ENCODE assay signal across 8 cellular contexts in the genomic region with DNA sequence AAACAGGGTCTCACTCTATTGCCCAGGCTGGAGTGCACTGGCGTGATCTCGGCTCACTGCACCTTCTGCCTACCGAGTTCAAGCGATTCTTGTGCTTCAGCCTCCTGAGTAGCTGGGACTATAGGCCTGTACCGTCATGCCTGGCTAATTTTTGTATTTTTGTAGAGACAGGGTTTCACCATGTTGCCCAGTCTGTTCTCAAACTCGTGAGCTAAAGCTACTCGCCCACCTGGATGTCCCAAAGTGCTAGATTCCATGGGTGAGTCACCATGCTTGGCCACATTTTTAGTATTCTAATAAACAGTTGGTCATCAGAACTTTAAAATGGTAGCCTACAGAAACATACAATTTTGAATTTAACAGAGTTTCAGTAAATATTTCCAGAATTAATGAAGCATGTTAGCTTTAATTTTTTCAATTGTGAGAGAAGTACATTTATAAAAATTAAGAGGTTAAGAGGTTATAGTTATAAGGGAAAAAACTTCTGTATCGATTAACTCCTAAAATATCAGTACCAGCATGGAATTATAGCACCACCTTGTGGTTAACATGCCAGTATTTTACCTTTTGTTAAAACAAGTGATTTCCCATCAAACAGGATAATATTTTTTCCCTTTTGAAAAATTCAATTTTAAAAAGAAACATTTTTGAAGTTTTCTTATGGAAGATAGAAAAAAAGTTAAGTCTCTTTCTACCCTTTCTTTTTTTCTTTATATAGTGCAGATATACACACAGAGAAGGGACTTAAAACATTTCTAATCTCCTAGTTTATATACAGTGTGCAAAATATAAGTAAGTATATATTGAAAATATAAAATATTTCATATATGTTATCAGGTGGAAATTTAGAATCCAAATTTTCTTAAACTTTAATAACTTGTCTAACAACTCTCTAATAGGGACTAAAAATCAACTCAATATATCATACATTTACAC. TPM values are rescaled to one million over a fixed set of nuclear protein-coding genes. Genes with fewer than 3 reads are reported as not detected.
DNase-seq lines count a peak whose midpoint lies in the region; ATAC-seq, FAIRE-seq and TF ChIP-seq lines count a peak whose summit lies in the region.

No MANE protein-coding gene starts in this region.

- H3K36me3 Mint-ChIP-seq in astrocyte (ENCODE audit: low read depth, unreplicated experiment), result no peaks in the 10 kb centered on the region

- H3K4me1 ChIP-seq in heart left ventricle (no peaks in the 10 kb centered on the region), Karpas-422 (ENCODE audit: low read length) (no peaks in the 10 kb centered on the region), astrocyte (ENCODE audit: insufficient read depth, low read length) (peaks cover 4% of the 10 kb centered on the region), left lung (no peaks in the 10 kb centered on the region)

- H3K79me2 ChIP-seq in Karpas-422 (ENCODE audit: low read length), result no peaks in the 10 kb centered on the region
- no peaks in the 10 kb centered on the region for H3K79me2 ChIP-seq in astrocyte (ENCODE audit: insufficient read depth, low read length)

- DNase-seq in heart left ventricle (no peak), left cardiac atrium (no peak), Karpas-422 (peak; percentile 57), astrocyte (ENCODE audit: low read depth) (peak; percentile 22), left lung (no peak), activated T-cell treated with anti-CD3 and anti-CD28 coated beads for 4 hours (no peak), hypothalamus (lab: John Stamatoyannopoulos, UW) (no peak), cerebellar nuclear complex (lab: John Stamatoyannopoulos, UW) (no peak)

- WGBS in heart left ventricle, 4 donors, result 73 to 81% (median 75%) methylated on average over 8 of the region's 8 CpGs

- TF ChIP-seq CTCF in heart left ventricle (IDR thresholded peaks at IDR 0.05) (peak; percentile 61 to 79 (median 68)), astrocyte (IDR thresholded peaks at IDR 0.05; ENCODE audit: insufficient read depth, low read depth, low read length) (peak; percentile 57), left lung (IDR thresholded peaks at IDR 0.05) (peak; percentile 50 to 72)

- H3K36me3 ChIP-seq in heart left ventricle (peaks cover 0 to 48% (median 17%) of the 10 kb centered on the region in 9 donors), Karpas-422 (ENCODE audit: insufficient read depth, low read length) (no peaks in the 10 kb centered on the region), astrocyte (ENCODE audit: insufficient read depth, low read length) (no peaks in the 10 kb centered on the region), left lung (peaks cover 0 to 9% of the 10 kb centered on the region in 2 donors)

- H3K9ac ChIP-seq in Karpas-422 (ENCODE audit: low read length) (no peak overlapping the region), astrocyte (ENCODE audit: low read length) (no peak overlapping the region)

- H2AFZ ChIP-seq in Karpas-422 (ENCODE audit: low read length) (no peak overlapping the region), astrocyte (ENCODE audit: low read depth, low read length) (no peak overlapping the region)

- no peaks in the 10 kb centered on the region for H3K27me3 Mint-ChIP-seq in astrocyte (ENCODE audit: low read depth, unreplicated experiment)

- H3K4me1 Mint-ChIP-seq in astrocyte (ENCODE audit: low read depth, unreplicated experiment), result peaks cover 18% of the 10 kb centered on the region

- no peak overlapping the region for H3K27ac ChIP-seq in heart left ventricle
- no peak overlapping the region for H3K27ac ChIP-seq in Karpas-422 (ENCODE audit: low read length)
- no peak overlapping the region for H3K27ac ChIP-seq in astrocyte (ENCODE audit: low read depth, low read length)
- no peak overlapping the region for H3K27ac ChIP-seq in left lung

- intact Hi-C loops in heart left ventricle (cut with DNase I), result loop anchor here in 7 of 10 donors (5.0 to 10.0 kb wide), 4 partner anchors 94 to 814 kb away; no protein-coding TSS in a partner anchor
- intact Hi-C loops in left cardiac atrium (cut with DNase I), result loop anchor here in 1 of 2 donors (5.0 kb wide), 1 partner anchor 102 kb away; no protein-coding TSS in a partner anchor
- intact Hi-C loops in left lung (cut with DNase I), result loop anchor here in 1 of 2 donors (10.0 kb wide), 1 partner anchor 94 kb away; no protein-coding TSS in a partner anchor

- no peak overlapping the region for H3K27ac Mint-ChIP-seq in astrocyte (ENCODE audit: unreplicated experiment)

- no peak overlapping the region for H3K4me3 Mint-ChIP-seq in astrocyte (ENCODE audit: unreplicated experiment)

- TF ChIP-seq POLR2A in heart left ventricle (IDR thresholded peaks at IDR 0.05), result no peak

- H3K9me3 ChIP-seq in heart left ventricle (no peaks in the 10 kb centered on the region), Karpas-422 (ENCODE audit: low read length) (no peaks in the 10 kb centered on the region), astrocyte (ENCODE audit: insufficient read depth, low read depth, low read length) (no peaks in the 10 kb centered on the region), left lung (no peaks in the 10 kb centered on the region)

- FAIRE-seq in astrocyte (lab: Jason Lieb, UNC), result no peak

- ATAC-seq in heart left ventricle (no peak), left cardiac atrium (no peak), left lung (no peak)

- H3K9me3 Mint-ChIP-seq in astrocyte (ENCODE audit: unreplicated experiment), result no peaks in the 10 kb centered on the region

- no peak overlapping the region for H3K4me3 ChIP-seq in heart left ventricle
- H3K4me3 ChIP-seq in Karpas-422 (ENCODE audit: low read length), result no peak overlapping the region
- H3K4me3 ChIP-seq in astrocyte (ENCODE audit: insufficient read depth, low read depth, low read length), result no peak overlapping the region
- H3K4me3 ChIP-seq in left lung, result no peak overlapping the region

- H4K20me1 ChIP-seq in Karpas-422 (ENCODE audit: insufficient read depth, low read depth, low read length), result no peaks in the 10 kb centered on the region
- H4K20me1 ChIP-seq in astrocyte (ENCODE audit: insufficient read depth, low read length), result no peaks in the 10 kb centered on the region

- H3K27me3 ChIP-seq in heart left ventricle, result no peaks in the 10 kb centered on the region
- H3K27me3 ChIP-seq in Karpas-422 (ENCODE audit: low read length), result no peaks in the 10 kb centered on the region
- no peaks in the 10 kb centered on the region for H3K27me3 ChIP-seq in astrocyte (ENCODE audit: insufficient read depth, low read length)
- H3K27me3 ChIP-seq in left lung, result no peaks in the 10 kb centered on the region

- H3K4me2 ChIP-seq in Karpas-422 (ENCODE audit: low read depth, low read length, poor library complexity, severe bottlenecking), result no peak overlapping the region
- H3K4me2 ChIP-seq in astrocyte (ENCODE audit: low read length), result no peak overlapping the region

- H3K9me2 ChIP-seq in Karpas-422 (replicated peaks; ENCODE audit: insufficient read depth, low read length), result no peaks in the 10 kb centered on the region

RNA-seq across cellular contexts. Expression of a gene that starts 35.4 kb away (rescaled TPM):
- total RNA-seq in heart left ventricle (10 to 100 TPM in 4 of 9 donors, 1 to 10 TPM in 5; 5.2 to 17.6 (median 9.7) TPM), left cardiac atrium (10 to 100 TPM; 15.4 to 16.7 TPM), astrocyte (11.5 and 12.0 TPM in 2 replicates), left lung (10 to 100 TPM; 11.9 to 12.9 TPM)
- polyA plus RNA-seq in heart left ventricle, result 1 to 10 TPM; 6.0 to 6.9 TPM
- 7.8 and 17.4 TPM in 2 replicates for total RNA-seq in Karpas-422 (2014; rRNA removed; shearing (Covaris generic); ENCODE audit: low replicate concordance)

RNA-seq across cellular contexts. Expression of a gene that starts 35.6 kb away (rescaled TPM):
- 10 to 100 TPM; 21.8 to 38.5 (median 25.9) TPM for total RNA-seq in heart left ventricle
- polyA plus RNA-seq in heart left ventricle, result 10 to 100 TPM; 14.3 to 33.0 TPM
- 10 to 100 TPM; 24.5 to 28.7 TPM for total RNA-seq in left cardiac atrium
- 7.9 and 13.5 TPM in 2 replicates for total RNA-seq in Karpas-422 (2014; rRNA removed; shearing (Covaris generic); ENCODE audit: low replicate concordance)
- 11.9 and 13.1 TPM in 2 replicates for total RNA-seq in astrocyte
- 10 to 100 TPM; 26.7 to 32.3 TPM for total RNA-seq in left lung

Comparison
In these comparisons a context has a peak if more than half of its experiments do, and no peak if none do; other contexts are left out.
1. DNase-seq: peak in Karpas-422 (single experiment) and astrocyte (single experiment); none in heart left ventricle (0 of 5), left cardiac atrium (single experiment), left lung (0 of 2), activated T-cell treated with anti-CD3 and anti-CD28 coated beads for 4 hours (single experiment), hypothalamus (0 of 51) and cerebellar nuclear complex (0 of 2).
2. Peak in every context shown above with its lines, with median percentiles within 50 percentile points of each other: CTCF ChIP-seq.